In genomic region chr6:41680182-41680965, GRCh38 we compare ENCODE assay signal across 20 cellular contexts. TPM values are rescaled to one million over a fixed set of nuclear protein-coding genes. Genes with fewer than 3 reads are reported as not detected.
"Had no signal": no experiment of that assay in that cellular context is flagged by ENCODE, and none has a peak within 500 bp of the region (broad histone marks: within the 10 kb centered on the region; RNA-seq: fewer than 3 reads in every experiment).

No MANE protein-coding gene starts in this region.

- H3K27ac ChIP-seq: parathyroid adenoma, right atrium auricular region, SK-N-MC, tibial nerve had no signal

- H3K27me3 ChIP-seq: dorsolateral prefrontal cortex, right atrium auricular region had no signal

- H2AFZ ChIP-seq: parathyroid adenoma had no signal

- H3K9ac ChIP-seq: parathyroid adenoma had no signal

- H3K4me2 ChIP-seq: smooth muscle cell had no signal

- H3K36me3 Mint-ChIP-seq: activated naive CD8-positive, alpha-beta T cell; brain; stimulated activated effector memory CD8-positive, alpha-beta T cell treated with anti-CD3 and anti-CD28 coated beads, Interleukin-12 subunit alpha, Interleukin-12 subunit beta, amount 100 ng/mL, for 72 hours had no signal

- H3K9me3 ChIP-seq: right atrium auricular region, tibial nerve had no signal

- H3K27me3 Mint-ChIP-seq: activated B cell treated with CpG ODN at 0.5 μM for 24 hours had no signal

- ATAC-seq: esophagus mucosa; left lobe of liver; stimulated activated effector memory CD8-positive, alpha-beta T cell treated with anti-CD3 and anti-CD28 coated beads, Interleukin-12 subunit alpha, Interleukin-12 subunit beta, amount 100 ng/mL, for 72 hours had no signal

- DNase-seq: activated B cell treated with CpG ODN at 0.5 μM for 24 hours; activated CD4-positive, alpha-beta T cell treated with anti-CD3 and anti-CD28 coated beads, Interleukin-2, amount 10 ng/mL, durations not matched to agents 24 days and 14 days; activated CD8-positive, alpha-beta memory T cell treated with anti-CD3 and anti-CD28 coated beads for 24 hours; amygdala; cerebellar nuclear complex; immature natural killer cell; nephron progenitor cell had no signal

- H3K4me3 Mint-ChIP-seq: activated B cell treated with CpG ODN at 0.5 μM for 24 hours; activated CD4-positive, alpha-beta T cell treated with anti-CD3 and anti-CD28 coated beads, Interleukin-2, amount 10 ng/mL, durations not matched to agents 24 days and 14 days; activated naive CD8-positive, alpha-beta T cell; brain; immature natural killer cell; nephron progenitor cell; stimulated activated effector memory CD8-positive, alpha-beta T cell treated with anti-CD3 and anti-CD28 coated beads, Interleukin-12 subunit alpha, Interleukin-12 subunit beta, amount 100 ng/mL, for 72 hours had no signal

- H3K9me3 Mint-ChIP-seq: activated B cell treated with CpG ODN at 0.5 μM for 24 hours; activated CD4-positive, alpha-beta T cell treated with anti-CD3 and anti-CD28 coated beads, Interleukin-2, amount 10 ng/mL, durations not matched to agents 24 days and 14 days; activated T-helper 2 cell treated with anti-CD3 and anti-CD28 coated beads, Interferon-gamma antibody, Interleukin-2, Interleukin-4, amounts not matched to agents 10 μg/mL and 5 μg/mL and 100 μg/mL, durations not matched to agents 14 hours and 24 hours and 36 hours; brain; immature natural killer cell; nephron progenitor cell; stimulated activated effector memory CD8-positive, alpha-beta T cell treated with anti-CD3 and anti-CD28 coated beads, Interleukin-12 subunit alpha, Interleukin-12 subunit beta, amount 100 ng/mL, for 72 hours had no signal

- H3K27ac Mint-ChIP-seq: activated B cell treated with CpG ODN at 0.5 μM for 24 hours; activated CD4-positive, alpha-beta T cell treated with anti-CD3 and anti-CD28 coated beads, Interleukin-2, amount 10 ng/mL, durations not matched to agents 24 days and 14 days; activated naive CD8-positive, alpha-beta T cell; activated T-helper 2 cell treated with anti-CD3 and anti-CD28 coated beads, Interferon-gamma antibody, Interleukin-2, Interleukin-4, amounts not matched to agents 10 μg/mL and 5 μg/mL and 100 μg/mL, durations not matched to agents 14 hours and 24 hours and 36 hours; immature natural killer cell; nephron progenitor cell; stimulated activated effector memory CD8-positive, alpha-beta T cell treated with anti-CD3 and anti-CD28 coated beads, Interleukin-12 subunit alpha, Interleukin-12 subunit beta, amount 100 ng/mL, for 72 hours had no signal

- H3K4me3 ChIP-seq: dorsolateral prefrontal cortex, right atrium auricular region, SK-N-MC, smooth muscle cell, tibial nerve had no signal

RNA-seq across cellular contexts. Expression of gene MDFI, which starts 42.1 kb away (rescaled TPM):
- total RNA-seq: activated B cell treated with CpG ODN at 0.5 μM for 24 hours; activated CD4-positive, alpha-beta T cell treated with anti-CD3 and anti-CD28 coated beads, Interleukin-2, amount 10 ng/mL, durations not matched to agents 24 days and 14 days; activated T-helper 2 cell treated with anti-CD3 and anti-CD28 coated beads, Interferon-gamma antibody, Interleukin-2, Interleukin-4, amounts not matched to agents 10 μg/mL and 5 μg/mL and 100 μg/mL, durations not matched to agents 14 hours and 24 hours and 36 hours; left lobe of liver; T-helper 1 cell treated with Interleukin-12 subunit alpha and Interleukin-12 subunit beta and Interleukin-4 antibody, amounts not matched to agents 30 ng/mL and 1 ng/mL, for 36 hours had no signal
- polyA plus RNA-seq: immature natural killer cell had no signal
